1 cellular context compared by ENCODE assay signal in the genomic region with DNA sequence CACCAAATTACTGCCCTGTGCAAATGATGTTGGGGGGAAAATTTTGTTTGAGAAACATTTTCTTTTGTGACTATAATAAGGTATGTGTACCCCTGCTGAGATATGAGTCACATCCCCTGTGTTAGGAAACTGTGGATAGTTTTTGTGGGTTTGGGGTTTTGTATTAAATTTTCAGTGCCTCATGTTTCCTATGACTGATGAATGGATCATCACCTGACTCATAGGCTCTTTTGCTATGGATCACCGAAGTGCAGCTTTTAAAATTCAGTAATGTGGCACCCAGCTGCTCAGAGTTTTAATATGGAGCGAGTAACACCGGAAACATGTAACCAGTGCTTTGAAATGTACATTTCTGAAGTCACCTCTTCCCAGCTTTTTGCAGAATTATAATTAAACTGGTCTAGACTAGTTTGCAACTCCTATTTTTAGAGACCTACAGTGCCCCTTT.
TF ChIP-seq lines count a peak whose summit lies in the region.

No MANE protein-coding gene starts in this region.

TF ChIP-seq in HepG2, 621 proteins besides CTCF, POLR2A, EP300 and RAD21 (continued from another document):
- TF ChIP-seq POLR2G (IDR thresholded peaks at IDR 0.05; ENCODE audit: low read depth, low read length): no peak
- TF ChIP-seq SRY (CRISPR knock-in tag; IDR thresholded peaks at IDR 0.05): no peak
- no peak for TF ChIP-seq GATA4 (IDR thresholded peaks at IDR 0.05; ENCODE audit: borderline replicate concordance, low read depth)
- TF ChIP-seq NR2C2 (CRISPR knock-in tag; IDR thresholded peaks at IDR 0.05; ENCODE audit: borderline replicate concordance): no peak
TF ChIP-seq in HepG2: peak in this region for 0.
